Comparison of ENCODE assay signal across 28 cellular contexts in genomic region chr6:47587503-47587902, GRCh38.
A peak's percentile ranks its signal among the peaks of the same experiment; 100 is the strongest.
DNase-seq lines count a peak whose midpoint lies in the region; ATAC-seq, FAIRE-seq and TF ChIP-seq lines count a peak whose summit lies in the region.
"Had no signal": no experiment of that assay in that cellular context is flagged by ENCODE, and none has a peak within 500 bp of the region (broad histone marks: within the 10 kb centered on the region; RNA-seq: fewer than 3 reads in every experiment).

No MANE protein-coding gene starts in this region.

- no peaks in the 10 kb centered on the region for H3K27me3 ChIP-seq in stomach
- H3K27me3 ChIP-seq: SJCRH30, upper lobe of right lung had no signal

- no peak for TF ChIP-seq EP300 in stomach (IDR thresholded peaks at IDR 0.05)

- H3K4me3 ChIP-seq in stomach, result no peak overlapping the region
- H3K4me3 ChIP-seq: SJCRH30, skin epidermis, upper lobe of right lung had no signal

- ATAC-seq in left colon, result no peak
- ATAC-seq: activated CD4-positive, alpha-beta T cell treated with anti-CD3 and anti-CD28 coated beads for 36 hours; left lobe of liver; naive thymus-derived CD4-positive, alpha-beta T cell; Panc1; upper lobe of right lung had no signal

- DNase-seq in AG08395 (ENCODE audit: low spot score) (peak; percentile 9), H54 (ENCODE audit: insufficient read length, low spot score) (no peak), astrocyte of the hippocampus (ENCODE audit: low read depth, low spot score) (peak; percentile 5), hepatic stellate cell (ENCODE audit: low spot score) (peak; percentile 1), stomach (no peak), left colon (no peak), urothelium cell line (ENCODE audit: low spot score) (no peak)
- no peak for DNase-seq in activated naive CD4-positive, alpha-beta T cell (lab: John Stamatoyannopoulos, UW)
- DNase-seq: activated CD4-positive, alpha-beta T cell treated with anti-CD3 and anti-CD28 coated beads for 36 hours; activated CD8-positive, alpha-beta memory T cell treated with anti-CD3 and anti-CD28 coated beads for 24 hours; activated naive CD4-positive, alpha-beta T cell treated with Interleukin-2 at 50 U/mL for 16 hours; activated T-cell treated with anti-CD3 and anti-CD28 coated beads, Interleukin-2, amount 50 U/mL, for 24 hours; amygdala; CD4-positive, CD25-positive, alpha-beta regulatory T cell; head of caudate nucleus; MV-4-11; naive thymus-derived CD4-positive, alpha-beta T cell; NCI-H1694 treated with DMSO at 0.1 percent for 48 hours; NCI-H2171 treated with DMSO at 0.1 percent for 48 hours; NCI-H524 treated with DMSO at 0.1 percent for 48 hours; SJCRH30; stimulated activated CD4-positive, alpha-beta T cell treated with anti-CD3 and anti-CD28 coated beads, Interleukin-1b, Interleukin-23, amount 100 ng/mL, for 48 hours; upper lobe of right lung had no signal

- H3K36me3 ChIP-seq in stomach, result peaks cover 0 to 76% (median 62%) of the 10 kb centered on the region in 4 donors
- H3K36me3 ChIP-seq: SJCRH30 had no signal

- intact Hi-C loops in stomach (cut with DNase I; ENCODE audit: low total_unique reads) (no loop called here), left colon (cut with DNase I, micrococcal nuclease) (no loop called here)

- TF ChIP-seq POLR2A in H54 (IDR thresholded peaks at IDR 0.05; ENCODE audit: low read depth, low read length) (no peak), stomach (IDR thresholded peaks at IDR 0.05) (no peak)

- H3K9me3 ChIP-seq in stomach, result no peaks in the 10 kb centered on the region
- H3K9me3 ChIP-seq: SJCRH30, upper lobe of right lung had no signal

- no peaks in the 10 kb centered on the region for H3K4me1 ChIP-seq in stomach
- H3K4me1 ChIP-seq: SJCRH30 had no signal

- no peak for TF ChIP-seq CTCF in stomach (IDR thresholded peaks at IDR 0.05)

- FAIRE-seq in H54 (lab: Jason Lieb, UNC) (peak; percentile 23), urothelium cell line (lab: Jason Lieb, UNC) (no peak)
- FAIRE-seq: D721Med had no signal

- no peak overlapping the region for H3K27ac ChIP-seq in stomach
- H3K27ac ChIP-seq: KMS-11, SJCRH30, skin epidermis, upper lobe of right lung had no signal

Comparison
In these comparisons a context has a peak if more than half of its experiments do, and no peak if none do; other contexts are left out.
1. DNase-seq: peak in AG08395 (single experiment), astrocyte of the hippocampus (single experiment) and hepatic stellate cell (single experiment); none in H54 (single experiment), activated naive CD4-positive, alpha-beta T cell (0 of 4), stomach (single experiment), left colon (0 of 2) and urothelium cell line (single experiment).